Comparison of ENCODE assay signal across 17 cellular contexts in genomic region chr3:171446301-171446700, GRCh38.
"Had no signal": no experiment of that assay in that cellular context is flagged by ENCODE, and none has a peak within 500 bp of the region (broad histone marks: within the 10 kb centered on the region; RNA-seq: fewer than 3 reads in every experiment).

No MANE protein-coding gene starts in this region.

- H3K36me3 ChIP-seq: heart left ventricle, stomach, thoracic aorta, transverse colon had no signal

- H3K9me3 Mint-ChIP-seq: naive thymus-derived CD8-positive, alpha-beta T cell; neural crest cell had no signal

- H3K27me3 Mint-ChIP-seq: naive thymus-derived CD8-positive, alpha-beta T cell had no signal

- H3K27me3 ChIP-seq: heart left ventricle, stomach, transverse colon had no signal

- FAIRE-seq: frontal cortex had no signal

- ATAC-seq: esophagus mucosa; heart left ventricle; left lobe of liver; naive thymus-derived CD8-positive, alpha-beta T cell; sciatic nerve had no signal

- H3K4me3 Mint-ChIP-seq: neural crest cell had no signal

- H3K27ac ChIP-seq: coronary artery, heart left ventricle, stomach, thoracic aorta, transverse colon had no signal

- H3K4me3 ChIP-seq: coronary artery, heart left ventricle, stomach, thoracic aorta, transverse colon had no signal

- DNase-seq: effector CD4-positive, alpha-beta T cell; heart left ventricle; hippocampal formation; mammary epithelial cell; naive thymus-derived CD8-positive, alpha-beta T cell; posterior cingulate gyrus; stimulated activated naive CD4-positive, alpha-beta T cell; stomach; substantia nigra; transverse colon had no signal

- H3K9me3 ChIP-seq: heart left ventricle, stomach, thoracic aorta, transverse colon had no signal
